Comparison of ENCODE assay signal across 9 cellular contexts in genomic region chr13:65656740-65657329, GRCh38.
A peak's percentile ranks its signal among the peaks of the same experiment; 100 is the strongest.
DNase-seq lines count a peak whose midpoint lies in the region; ATAC-seq and TF ChIP-seq lines count a peak whose summit lies in the region.
"Had no signal": no experiment of that assay in that cellular context is flagged by ENCODE, and none has a peak within 500 bp of the region (broad histone marks: within the 10 kb centered on the region; RNA-seq: fewer than 3 reads in every experiment).

No MANE protein-coding gene starts in this region.

- no peak overlapping the region for H3K4me3 ChIP-seq in GM12865 (ENCODE audit: low read depth, low read length)
- no peak overlapping the region for H3K4me3 ChIP-seq in colonic mucosa
- H3K4me3 ChIP-seq in osteoblast (ENCODE audit: insufficient read depth, low read length): no peak overlapping the region
- H3K4me3 ChIP-seq in gastrocnemius medialis: no peak overlapping the region

- H3K4me2 ChIP-seq in osteoblast (ENCODE audit: insufficient read depth, low read length): no peak overlapping the region

- TF ChIP-seq CTCF in GM12865 (IDR thresholded peaks at IDR 0.05; ENCODE audit: insufficient read depth, low read depth, low read length, missing control alignments): peak; percentile 18
- peak; percentile 25 for TF ChIP-seq CTCF in colonic mucosa (IDR thresholded peaks at IDR 0.05)
- TF ChIP-seq CTCF in osteoblast (IDR thresholded peaks at IDR 0.05; ENCODE audit: extremely low read depth, low read depth, low read length): peak; percentile 67
- no peak for TF ChIP-seq CTCF in gastrocnemius medialis (IDR thresholded peaks at IDR 0.05 in 4 of 5, conservative IDR thresholded peaks at IDR 0.05 in 1 of 5)

- no peak overlapping the region for H3K9ac ChIP-seq in colonic mucosa (ENCODE audit: low read depth in 2 of 2, low read length in 2 of 2)

- no peak for TF ChIP-seq POLR2A in gastrocnemius medialis (IDR thresholded peaks at IDR 0.05)

- H3K36me3 ChIP-seq in colonic mucosa: no peaks in the 10 kb centered on the region
- no peaks in the 10 kb centered on the region for H3K36me3 ChIP-seq in osteoblast (ENCODE audit: insufficient read depth, low read length)
- H3K36me3 ChIP-seq in gastrocnemius medialis: no peaks in the 10 kb centered on the region

- H3K79me2 ChIP-seq in osteoblast (ENCODE audit: insufficient read depth, low read length): no peaks in the 10 kb centered on the region

- H3K27me3 ChIP-seq in colonic mucosa (no peaks in the 10 kb centered on the region), osteoblast (ENCODE audit: insufficient read depth, low read length) (no peaks in the 10 kb centered on the region), gastrocnemius medialis (no peaks in the 10 kb centered on the region)

- H3K27ac ChIP-seq in colonic mucosa: no peak overlapping the region
- no peak overlapping the region for H3K27ac ChIP-seq in osteoblast (ENCODE audit: low read depth, low read length)
- H3K27ac ChIP-seq in gastrocnemius medialis: no peak overlapping the region

- in situ Hi-C loops in gastrocnemius medialis (cut with MboI; ENCODE audit: low sequenced_read_pairs in 4 of 4): no loop called here

- intact Hi-C loops in colonic mucosa (cut with DNase I): no loop called here
- intact Hi-C loops in gastrocnemius medialis (cut with DNase I; ENCODE audit: low total_unique reads): no loop called here

- no peaks in the 10 kb centered on the region for H4K20me1 ChIP-seq in osteoblast (ENCODE audit: insufficient read depth, low read length)

- H2AFZ ChIP-seq in osteoblast (ENCODE audit: low read length): no peak overlapping the region

- H3K4me1 ChIP-seq in colonic mucosa: no peaks in the 10 kb centered on the region
- H3K4me1 ChIP-seq in osteoblast (ENCODE audit: insufficient read depth, low read length): no peaks in the 10 kb centered on the region
- no peaks in the 10 kb centered on the region for H3K4me1 ChIP-seq in gastrocnemius medialis

- H3K9me3 ChIP-seq in colonic mucosa: no peaks in the 10 kb centered on the region
- H3K9me3 ChIP-seq in osteoblast (ENCODE audit: low read depth, low read length): no peaks in the 10 kb centered on the region
- H3K9me3 ChIP-seq in gastrocnemius medialis: no peaks in the 10 kb centered on the region

- ATAC-seq in gastrocnemius medialis: no peak

- no peak for DNase-seq in GM12865 (ENCODE audit: low read depth)
- DNase-seq in NCI-H460 (ENCODE audit: extremely low read depth, low read depth): peak; percentile 8
- DNase-seq in colonic mucosa: no peak
- no peak for DNase-seq in osteoblast (ENCODE audit: insufficient read length, low spot score, missing footprints)
- DNase-seq in NCI-H1048 (lab: John Stamatoyannopoulos, UW): no peak
- no peak for DNase-seq in stimulated activated CD4-positive, alpha-beta T cell treated with anti-CD3 and anti-CD28 coated beads, Interleukin-15, amount 100 ng/mL, for 24 hours
- no peak for DNase-seq in gastrocnemius medialis
- no peak for DNase-seq in activated T-cell treated with anti-CD3 and anti-CD28 coated beads, Interleukin-2, amount 50 U/mL, for 48 hours
- DNase-seq: NCI-H446 treated with DMSO at 0.1 percent for 48 hours had no signal

Comparison
In these comparisons a context has a peak if more than half of its experiments do, and no peak if none do; other contexts are left out.
1. CTCF ChIP-seq: peak in GM12865 (single experiment), colonic mucosa (single experiment) and osteoblast (single experiment); none in gastrocnemius medialis (0 of 5).